8 cellular contexts compared by ENCODE assay signal in the genomic region with DNA sequence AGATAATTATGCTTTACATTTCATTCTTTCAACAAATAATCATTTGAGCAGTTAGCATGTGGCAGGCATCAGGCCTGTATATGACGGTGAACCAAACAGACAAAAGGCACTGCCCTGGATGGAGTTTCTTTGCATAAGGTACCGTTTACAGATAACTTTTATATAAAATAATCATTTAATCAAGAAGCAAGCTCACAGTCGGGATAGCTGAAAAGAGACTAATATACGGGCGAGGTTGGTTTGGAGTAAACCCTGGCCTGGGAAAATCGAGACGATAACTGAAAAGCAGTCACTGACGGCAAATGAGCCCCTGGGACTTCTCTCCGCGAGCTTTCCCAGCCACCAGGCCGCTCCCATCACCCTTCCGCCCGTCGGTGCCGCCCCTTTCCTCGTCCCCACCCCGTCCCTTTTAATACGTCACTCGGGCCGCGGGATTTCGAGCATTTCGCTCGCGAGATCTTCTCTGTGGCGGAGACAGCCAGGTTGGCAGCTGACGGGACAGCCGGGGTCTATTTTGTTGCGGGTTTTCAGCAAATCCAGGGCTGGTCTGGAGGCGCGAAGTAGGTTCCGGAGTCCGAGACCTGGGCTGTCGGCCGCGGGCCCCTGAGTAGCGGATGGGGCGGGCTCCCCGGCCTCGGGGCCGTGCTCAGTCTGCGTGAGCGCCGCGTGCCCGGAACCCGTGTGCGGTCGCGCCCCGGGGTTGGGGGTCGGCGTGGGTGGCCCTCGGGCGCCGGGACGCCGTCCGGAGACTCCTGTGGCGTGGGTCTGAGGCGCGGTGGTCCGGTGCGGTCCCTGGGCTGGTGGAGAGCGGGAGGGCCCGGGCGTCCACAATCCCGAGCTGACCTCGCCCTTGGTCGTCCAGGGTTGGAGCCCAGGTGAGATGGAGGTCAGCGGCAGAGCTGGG. TPM values are rescaled to one million over a fixed set of nuclear protein-coding genes. Genes with fewer than 3 reads are reported as not detected.
DNase-seq lines count a peak whose midpoint lies in the region; ATAC-seq and TF ChIP-seq lines count a peak whose summit lies in the region.

A gene (plus strand): TSS at position 462 of the 904 bp plus-strand sequence. CDS start 703 bp downstream, outside the sequence.

- H3K27ac ChIP-seq in RWPE2 (ENCODE audit: poor library complexity, severe bottlenecking): peak within 1 kb of the TSS; percentile 60

- H3K36me3 ChIP-seq in RWPE2 (ENCODE audit: low read depth): peaks cover 38% of the 10 kb centered on the region

- H3K36me3 Mint-ChIP-seq in activated T-helper 2 cell treated with anti-CD3 and anti-CD28 coated beads, Interferon-gamma antibody, Interleukin-2, Interleukin-4, amounts not matched to agents 10 μg/mL and 5 μg/mL and 100 μg/mL, durations not matched to agents 14 hours and 24 hours and 36 hours (ENCODE audit: low read depth): peaks cover 25% of the 10 kb centered on the region
- H3K36me3 Mint-ChIP-seq in natural killer cell treated with Interleukin-12 subunit alpha and Interleukin-12 subunit beta and Interleukin-15 and Interleukin-18, amount 100 ng/mL, for 72 hours: no peaks in the 10 kb centered on the region

- ATAC-seq in RWPE2 (ENCODE audit: low read depth): peak; percentile 92
- peak; percentile 97 to 99 for ATAC-seq in natural killer cell treated with Interleukin-12 subunit alpha and Interleukin-12 subunit beta and Interleukin-15 and Interleukin-18, amount 100 ng/mL, for 72 hours
- peak; percentile 98 for ATAC-seq in stimulated activated naive CD8-positive, alpha-beta T cell treated with anti-CD3 and anti-CD28 coated beads, Interleukin-15, Interleukin-2, amounts not matched to agents 100 U/mL and 50 U/mL, for 24 hours

- H3K4me3 ChIP-seq in LNCaP clone FGC (ENCODE audit: low read depth, low read length) (peak within 1 kb of the TSS; percentile 71), RWPE2 (ENCODE audit: severe bottlenecking) (peak within 1 kb of the TSS; percentile 99)

- peak within 1 kb of the TSS; percentile 94 for H3K4me3 Mint-ChIP-seq in activated T-helper 2 cell treated with anti-CD3 and anti-CD28 coated beads, Interferon-gamma antibody, Interleukin-2, Interleukin-4, amounts not matched to agents 10 μg/mL and 5 μg/mL and 100 μg/mL, durations not matched to agents 14 hours and 24 hours and 36 hours (ENCODE audit: low read depth)
- peak within 1 kb of the TSS; percentile 88 for H3K4me3 Mint-ChIP-seq in natural killer cell treated with Interleukin-12 subunit alpha and Interleukin-12 subunit beta and Interleukin-15 and Interleukin-18, amount 100 ng/mL, for 72 hours

- H3K27me3 ChIP-seq in RWPE2 (ENCODE audit: insufficient read depth, poor library complexity, severe bottlenecking): no peaks in the 10 kb centered on the region

- no peak for TF ChIP-seq CTCF in LNCaP clone FGC (IDR thresholded peaks at IDR 0.05; ENCODE audit: control insufficient read depth, extremely low read depth, insufficient read depth)
- no peak for TF ChIP-seq CTCF in RWPE2 (IDR thresholded peaks at IDR 0.05; ENCODE audit: poor library complexity, severe bottlenecking)

- H3K4me1 ChIP-seq in RWPE2 (ENCODE audit: insufficient read depth, poor library complexity, severe bottlenecking): peaks cover 14% of the 10 kb centered on the region

- H3K27ac Mint-ChIP-seq in activated T-helper 2 cell treated with anti-CD3 and anti-CD28 coated beads, Interferon-gamma antibody, Interleukin-2, Interleukin-4, amounts not matched to agents 10 μg/mL and 5 μg/mL and 100 μg/mL, durations not matched to agents 14 hours and 24 hours and 36 hours: peak within 1 kb of the TSS; percentile 85
- peak within 1 kb of the TSS; percentile 57 to 85 for H3K27ac Mint-ChIP-seq in natural killer cell treated with Interleukin-12 subunit alpha and Interleukin-12 subunit beta and Interleukin-15 and Interleukin-18, amount 100 ng/mL, for 72 hours

- peaks cover 7% of the 10 kb centered on the region for H3K27me3 Mint-ChIP-seq in activated T-helper 2 cell treated with anti-CD3 and anti-CD28 coated beads, Interferon-gamma antibody, Interleukin-2, Interleukin-4, amounts not matched to agents 10 μg/mL and 5 μg/mL and 100 μg/mL, durations not matched to agents 14 hours and 24 hours and 36 hours (ENCODE audit: low read depth)
- H3K27me3 Mint-ChIP-seq in natural killer cell treated with Interleukin-12 subunit alpha and Interleukin-12 subunit beta and Interleukin-15 and Interleukin-18, amount 100 ng/mL, for 72 hours: peaks cover 0 to 4% of the 10 kb centered on the region in 2 donors

- peaks cover 23% of the 10 kb centered on the region for H3K4me1 Mint-ChIP-seq in activated T-helper 2 cell treated with anti-CD3 and anti-CD28 coated beads, Interferon-gamma antibody, Interleukin-2, Interleukin-4, amounts not matched to agents 10 μg/mL and 5 μg/mL and 100 μg/mL, durations not matched to agents 14 hours and 24 hours and 36 hours (ENCODE audit: low read depth)
- peaks cover 10 to 20% of the 10 kb centered on the region in 2 donors for H3K4me1 Mint-ChIP-seq in natural killer cell treated with Interleukin-12 subunit alpha and Interleukin-12 subunit beta and Interleukin-15 and Interleukin-18, amount 100 ng/mL, for 72 hours (ENCODE audit: low read depth in 2 of 2)

- DNase-seq in Daoy (ENCODE audit: low read depth): peak; percentile 97
- DNase-seq in GOT3 (lab: John Stamatoyannopoulos, UW): peak; percentile 82
- peak; percentile 41 for DNase-seq in LNCaP clone FGC (ENCODE audit: low read depth)
- DNase-seq in RWPE2 (ENCODE audit: low spot score): peak; percentile 89
- peak; percentile 88 for DNase-seq in activated T-helper 2 cell treated with anti-CD3 and anti-CD28 coated beads, Interferon-gamma antibody, Interleukin-2, Interleukin-4, amounts not matched to agents 10 μg/mL and 5 μg/mL and 100 μg/mL, durations not matched to agents 14 hours and 24 hours and 36 hours (ENCODE audit: low spot score)
- DNase-seq in fibroblast of peridontal ligament (ENCODE audit: extremely low read depth): peak; percentile 93
- peak; percentile 93 for DNase-seq in natural killer cell treated with Interleukin-12 subunit alpha and Interleukin-12 subunit beta and Interleukin-15 and Interleukin-18, amount 100 ng/mL, for 72 hours (ENCODE audit: low spot score)
- DNase-seq in stimulated activated naive CD8-positive, alpha-beta T cell treated with anti-CD3 and anti-CD28 coated beads, Interleukin-15, Interleukin-2, amounts not matched to agents 100 U/mL and 50 U/mL, for 24 hours: peak; percentile 93

- intact Hi-C loops in activated T-helper 2 cell treated with anti-CD3 and anti-CD28 coated beads, Interferon-gamma antibody, Interleukin-2, Interleukin-4, amounts not matched to agents 10 μg/mL and 5 μg/mL and 100 μg/mL, durations not matched to agents 14 hours and 24 hours and 36 hours (cut with micrococcal nuclease): loop anchor here (5.0 kb wide), 1 partner anchor 464 kb away; a partner anchor contains a TSS

- no peaks in the 10 kb centered on the region for H3K9me3 ChIP-seq in RWPE2 (ENCODE audit: severe bottlenecking)

- H3K9me3 Mint-ChIP-seq in activated T-helper 2 cell treated with anti-CD3 and anti-CD28 coated beads, Interferon-gamma antibody, Interleukin-2, Interleukin-4, amounts not matched to agents 10 μg/mL and 5 μg/mL and 100 μg/mL, durations not matched to agents 14 hours and 24 hours and 36 hours: peaks cover 8% of the 10 kb centered on the region
- no peaks in the 10 kb centered on the region for H3K9me3 Mint-ChIP-seq in natural killer cell treated with Interleukin-12 subunit alpha and Interleukin-12 subunit beta and Interleukin-15 and Interleukin-18, amount 100 ng/mL, for 72 hours

RNA-seq across cellular contexts. Expression of the gene that starts here (rescaled TPM):
- 77.4 and 83.2 TPM in 2 replicates for total RNA-seq in Daoy (2014; rRNA removed; shearing (Covaris generic))
- 70.1 and 70.4 TPM in 2 replicates for total RNA-seq in activated T-helper 2 cell treated with anti-CD3 and anti-CD28 coated beads, Interferon-gamma antibody, Interleukin-2, Interleukin-4, amounts not matched to agents 10 μg/mL and 5 μg/mL and 100 μg/mL, durations not matched to agents 14 hours and 24 hours and 36 hours
- 10 to 100 TPM; 51.8 to 66.8 TPM for total RNA-seq in natural killer cell treated with Interleukin-12 subunit alpha and Interleukin-12 subunit beta and Interleukin-15 and Interleukin-18, amount 100 ng/mL, for 72 hours

Comparison
In these comparisons a context has a peak if more than half of its experiments do, and no peak if none do; other contexts are left out.
1. Peak in every context shown above with its lines: DNase-seq, ATAC-seq, H3K4me3 ChIP-seq and H3K27ac ChIP-seq.
2. DNase-seq: peak in every context shown above with its lines; median percentile 97 in Daoy; 93 in fibroblast of peridontal ligament; 93 in natural killer cell treated with Interleukin-12 subunit alpha and Interleukin-12 subunit beta and Interleukin-15 and Interleukin-18, amount 100 ng/mL, for 72 hours; 93 in stimulated activated naive CD8-positive, alpha-beta T cell treated with anti-CD3 and anti-CD28 coated beads, Interleukin-15, Interleukin-2, amounts not matched to agents 100 U/mL and 50 U/mL, for 24 hours; 89 in RWPE2; 88 in activated T-helper 2 cell treated with anti-CD3 and anti-CD28 coated beads, Interferon-gamma antibody, Interleukin-2, Interleukin-4, amounts not matched to agents 10 μg/mL and 5 μg/mL and 100 μg/mL, durations not matched to agents 14 hours and 24 hours and 36 hours; 82 in GOT3; 41 in LNCaP clone FGC.